ENCODE assay signal across 8 cellular contexts in the genomic region with DNA sequence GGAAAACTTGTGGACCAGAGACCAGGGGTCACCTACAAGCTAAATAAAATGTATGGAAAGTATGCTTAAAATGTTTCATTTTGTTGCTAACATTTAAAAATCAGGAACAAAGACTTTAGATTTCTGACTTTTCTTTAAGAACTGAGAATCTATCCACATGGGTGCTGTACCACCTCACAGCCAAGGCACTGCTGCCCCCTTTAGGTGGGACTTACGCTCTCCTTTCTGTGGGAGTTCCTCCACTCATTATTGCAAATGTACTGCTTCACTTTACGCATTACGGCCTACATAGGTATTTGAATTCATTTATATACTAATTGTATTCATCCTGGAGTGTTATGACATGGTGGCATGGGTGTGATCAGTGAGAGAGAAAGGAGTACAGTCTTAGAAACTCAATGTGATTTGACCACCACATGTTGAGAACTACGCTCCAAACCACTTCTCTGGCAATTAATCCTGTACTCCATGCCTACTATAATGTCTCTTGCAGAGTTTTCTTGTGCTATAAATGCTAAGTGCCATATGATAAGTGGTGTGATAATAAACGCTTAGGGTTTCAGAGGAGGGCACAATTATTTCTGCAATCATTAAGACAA. TPM values are rescaled to one million over a fixed set of nuclear protein-coding genes. Genes with fewer than 3 reads are reported as not detected.
A peak's percentile ranks its signal among the peaks of the same experiment; 100 is the strongest.
DNase-seq lines count a peak whose midpoint lies in the region; ATAC-seq and TF ChIP-seq lines count a peak whose summit lies in the region.

No MANE protein-coding gene starts in this region.

- WGBS in right cardiac atrium = 63% methylated on average over 5 of the region's 5 CpGs

- H3K9me3 ChIP-seq in right cardiac atrium (ENCODE audit: control insufficient read depth, low read length) = no peaks in the 10 kb centered on the region

- H3K27ac ChIP-seq in right cardiac atrium (ENCODE audit: low read length) = no peak overlapping the region

- no peak overlapping the region for H3K4me3 ChIP-seq in right cardiac atrium (ENCODE audit: low read length)

- intact Hi-C loops in right cardiac atrium (cut with DNase I) = loop anchor here in 3 of 4 donors (10.0 kb wide), 2 partner anchors 171 to 351 kb away; no protein-coding TSS in a partner anchor

- peak; percentile 5 to 38 (median 15) for DNase-seq in NCI-H1417 (lab: John Stamatoyannopoulos, UW)
- DNase-seq in NCI-H1417 treated with DMSO at 0.1 percent for 48 hours (lab: John Stamatoyannopoulos, UW) = no peak
- DNase-seq in HEK293T (ENCODE audit: extremely low spot score) = peak; percentile 47
- peak; percentile 53 for DNase-seq in NCI-H82 (lab: John Stamatoyannopoulos, UW)
- peak; percentile 10 for DNase-seq in activated T-helper 1 cell treated with Interleukin-2 at 50 U/mL for 16 hours (ENCODE audit: low read depth)
- DNase-seq in right cardiac atrium = peak in 2 of 3 donors; percentile 15 to 67
- DNase-seq in stimulated activated CD4-positive, alpha-beta T cell treated with anti-CD3 and anti-CD28 coated beads, Interleukin-1b, Interleukin-23, amount 100 ng/mL, for 4 hours (ENCODE audit: low read depth in 2 of 2) = peak; percentile 13 to 19
- DNase-seq in COLO829 (ENCODE audit: low spot score) = no peak

- CTCF ChIA-PET in HEK293T (lab: Yijun Ruan, JAX) = interaction anchor here (0.6 to 1.7 kb wide), 3 partner anchors 13 to 247 kb away, joined by 3 to 4 read pairs (median 3); no protein-coding TSS in a partner anchor

- ATAC-seq in right cardiac atrium = peak; percentile 57

- no peaks in the 10 kb centered on the region for H3K4me1 ChIP-seq in right cardiac atrium (ENCODE audit: control insufficient read depth, insufficient read depth, low read length)

- POLR2A ChIA-PET in HEK293T (lab: Yijun Ruan, JAX) = no interaction called here

- H3K27me3 ChIP-seq in right cardiac atrium (ENCODE audit: control insufficient read depth, insufficient read depth) = no peaks in the 10 kb centered on the region

TF ChIP-seq in HEK293T, 16 proteins besides CTCF, POLR2A, EP300 and RAD21:
- TF ChIP-seq BHLHE40 (IDR thresholded peaks at IDR 0.05; ENCODE audit: borderline replicate concordance) (no peak), NFRKB (IDR thresholded peaks at IDR 0.05) (no peak), HDGF (IDR thresholded peaks at IDR 0.05; ENCODE audit: borderline replicate concordance) (no peak), FOXA1 (IDR thresholded peaks at IDR 0.05) (no peak), ARNT (IDR thresholded peaks at IDR 0.05) (no peak), PKNOX1 (IDR thresholded peaks at IDR 0.05) (no peak), SP1 (IDR thresholded peaks at IDR 0.05) (no peak), FOXM1 (IDR thresholded peaks at IDR 0.05; ENCODE audit: borderline replicate concordance) (no peak), TARDBP (IDR thresholded peaks at IDR 0.05) (no peak), SUZ12 (IDR thresholded peaks at IDR 0.05) (no peak), FOXK2 (IDR thresholded peaks at IDR 0.05) (no peak), LEF1 (IDR thresholded peaks at IDR 0.05; ENCODE audit: borderline replicate concordance) (no peak), L3MBTL2 (conservative IDR thresholded peaks at IDR 0.05) (no peak), CTBP1 (IDR thresholded peaks at IDR 0.05; ENCODE audit: borderline replicate concordance) (no peak), ELF4 (IDR thresholded peaks at IDR 0.05) (no peak), ZNF384 (IDR thresholded peaks at IDR 0.05) (no peak)

RNA-seq across cellular contexts. Expression of gene CETN3, which starts 24.7 kb away (rescaled TPM):
- total RNA-seq in right cardiac atrium = 10 to 100 TPM; 17.6 to 30.7 (median 22.8) TPM
- 37.8 TPM for polyA plus RNA-seq in right cardiac atrium

RNA-seq across cellular contexts. Expression of gene MBLAC2, which starts 40.4 kb away (rescaled TPM):
- total RNA-seq in right cardiac atrium = 1 to 10 TPM; 2.6 to 4.6 (median 4.3) TPM
- polyA plus RNA-seq in right cardiac atrium = 2.3 TPM

RNA-seq across cellular contexts. Expression of gene POLR3G, which starts 40.4 kb away (rescaled TPM):
- 1 to 10 TPM in 1 of 4 donors, under 1 TPM in 3; 0.83 to 1.4 (median 0.97) TPM for total RNA-seq in right cardiac atrium
- 0.52 TPM for polyA plus RNA-seq in right cardiac atrium

Comparison
In these comparisons a context has a peak if more than half of its experiments do, and no peak if none do; other contexts are left out.
1. DNase-seq: peak in NCI-H1417 (3 of 3), HEK293T (single experiment), NCI-H82 (single experiment), activated T-helper 1 cell treated with Interleukin-2 at 50 U/mL for 16 hours (single experiment), right cardiac atrium (2 of 3) and stimulated activated CD4-positive, alpha-beta T cell treated with anti-CD3 and anti-CD28 coated beads, Interleukin-1b, Interleukin-23, amount 100 ng/mL, for 4 hours (2 of 2); none in NCI-H1417 treated with DMSO at 0.1 percent for 48 hours (single experiment) and COLO829 (single experiment).